In the genomic region with DNA sequence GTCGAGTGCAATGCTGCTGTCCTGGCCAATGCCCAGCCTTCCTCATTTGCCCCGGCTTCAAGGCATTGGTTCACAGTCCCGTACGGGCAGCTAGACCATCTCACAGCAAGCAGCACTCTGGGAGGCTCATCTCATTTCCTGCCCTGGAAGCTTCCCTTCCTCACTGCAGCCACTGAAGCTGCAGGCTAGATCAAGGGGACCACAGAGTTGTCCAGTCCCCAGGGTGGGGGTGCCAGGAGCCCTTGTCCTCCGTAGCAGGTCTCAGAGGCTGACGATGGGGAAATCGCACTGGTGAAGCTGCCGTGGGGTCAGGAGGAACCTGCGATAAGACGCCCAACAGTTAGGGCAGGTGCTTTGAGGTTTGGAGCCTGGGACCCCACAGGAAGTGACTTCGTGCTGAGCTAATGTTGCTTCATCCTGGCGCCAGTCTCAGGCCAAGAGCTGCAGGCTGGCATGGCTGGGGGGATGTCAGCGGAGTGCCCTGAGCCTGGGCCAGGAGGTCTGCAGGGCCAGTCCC, we compare ENCODE assay signal across 9 cellular contexts. TPM values are rescaled to one million over a fixed set of nuclear protein-coding genes. Genes with fewer than 3 reads are reported as not detected.
A peak's percentile ranks its signal among the peaks of the same experiment; 100 is the strongest.
DNase-seq lines count a peak whose midpoint lies in the region; ATAC-seq, FAIRE-seq and TF ChIP-seq lines count a peak whose summit lies in the region.
"Had no signal": no experiment of that assay in that cellular context is flagged by ENCODE, and none has a peak within 500 bp of the region (broad histone marks: within the 10 kb centered on the region; RNA-seq: fewer than 3 reads in every experiment).

A gene with protein sequence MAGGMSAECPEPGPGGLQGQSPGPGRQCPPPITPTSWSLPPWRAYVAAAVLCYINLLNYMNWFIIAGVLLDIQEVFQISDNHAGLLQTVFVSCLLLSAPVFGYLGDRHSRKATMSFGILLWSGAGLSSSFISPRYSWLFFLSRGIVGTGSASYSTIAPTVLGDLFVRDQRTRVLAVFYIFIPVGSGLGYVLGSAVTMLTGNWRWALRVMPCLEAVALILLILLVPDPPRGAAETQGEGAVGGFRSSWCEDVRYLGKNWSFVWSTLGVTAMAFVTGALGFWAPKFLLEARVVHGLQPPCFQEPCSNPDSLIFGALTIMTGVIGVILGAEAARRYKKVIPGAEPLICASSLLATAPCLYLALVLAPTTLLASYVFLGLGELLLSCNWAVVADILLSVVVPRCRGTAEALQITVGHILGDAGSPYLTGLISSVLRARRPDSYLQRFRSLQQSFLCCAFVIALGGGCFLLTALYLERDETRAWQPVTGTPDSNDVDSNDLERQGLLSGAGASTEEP (plus strand): TSS at position 426 of the 517 bp plus-strand sequence. CDS start 28 bp downstream, at position 454.

- H3K27me3 Mint-ChIP-seq in activated naive CD4-positive, alpha-beta T cell treated with anti-CD3 and anti-CD28 coated beads, Interleukin-2, amount 10 ng/mL, durations not matched to agents 7 days and 5 days = peaks cover 21% of the 10 kb centered on the region

- no peak for ATAC-seq in GM19328 (IDR thresholded peaks at IDR 0.05; ENCODE audit: unreplicated experiment)
- no peak for ATAC-seq in HG02884 (IDR thresholded peaks at IDR 0.05; ENCODE audit: unreplicated experiment)

- peaks cover 36% of the 10 kb centered on the region for H3K4me1 Mint-ChIP-seq in activated naive CD4-positive, alpha-beta T cell treated with anti-CD3 and anti-CD28 coated beads, Interleukin-2, amount 10 ng/mL, durations not matched to agents 7 days and 5 days

- DNase-seq in GM13976 (ENCODE audit: low spot score) = peak; percentile 38
- DNase-seq in SIG-M5 (lab: John Stamatoyannopoulos, UW) = peak; percentile 68
- peak; percentile 64 for DNase-seq in activated naive CD4-positive, alpha-beta T cell treated with anti-CD3 and anti-CD28 coated beads, Interleukin-2, amount 10 ng/mL, durations not matched to agents 7 days and 5 days
- DNase-seq in stimulated activated CD4-positive, alpha-beta T cell treated with anti-CD3 and anti-CD28 coated beads, Interleukin-2, amount 100 ng/mL, for 24 hours = peak; percentile 25 to 36
- no peak for DNase-seq in COLO829 (ENCODE audit: low spot score)
- no peak for DNase-seq in GM12892 (ENCODE audit: insufficient read length)
- DNase-seq: NCI-H526 had no signal

- in situ Hi-C loops in GM13976 (cut with MboI; ENCODE audit: low sequenced_read_pairs, unreplicated experiment) = loop anchor here (10.0 kb wide), 1 partner anchor 191 kb away; no protein-coding TSS in a partner anchor

- H3K9me3 Mint-ChIP-seq in activated naive CD4-positive, alpha-beta T cell treated with anti-CD3 and anti-CD28 coated beads, Interleukin-2, amount 10 ng/mL, durations not matched to agents 7 days and 5 days = no peaks in the 10 kb centered on the region

- peak within 1 kb of the TSS; percentile 74 for H3K27ac Mint-ChIP-seq in activated naive CD4-positive, alpha-beta T cell treated with anti-CD3 and anti-CD28 coated beads, Interleukin-2, amount 10 ng/mL, durations not matched to agents 7 days and 5 days

- peak within 1 kb of the TSS; percentile 65 for H3K4me3 Mint-ChIP-seq in activated naive CD4-positive, alpha-beta T cell treated with anti-CD3 and anti-CD28 coated beads, Interleukin-2, amount 10 ng/mL, durations not matched to agents 7 days and 5 days

- FAIRE-seq in GM12892 (lab: Jason Lieb, UNC) = no peak

- H3K36me3 Mint-ChIP-seq in activated naive CD4-positive, alpha-beta T cell treated with anti-CD3 and anti-CD28 coated beads, Interleukin-2, amount 10 ng/mL, durations not matched to agents 7 days and 5 days = peaks cover 2% of the 10 kb centered on the region

- TF ChIP-seq POLR2A in GM12892 (IDR thresholded peaks at IDR 0.05; ENCODE audit: low read depth, low read length) = no peak

- no peak for TF ChIP-seq CTCF in GM13976 (IDR thresholded peaks at IDR 0.05; ENCODE audit: borderline replicate concordance, control extremely low read depth, extremely low read depth, insufficient read depth, missing control alignments)

- CTCF ChIA-PET in activated naive CD4-positive, alpha-beta T cell treated with anti-CD3 and anti-CD28 coated beads, Interleukin-2, amount 10 ng/mL, durations not matched to agents 7 days and 5 days (lab: Charles Lee) = interaction anchor here (1.1 to 1.6 kb wide), 2 partner anchors 13 to 132 kb away, joined by 4 read pairs; no protein-coding TSS in a partner anchor

RNA-seq across cellular contexts. Expression of the gene that starts here (rescaled TPM):
- polyA plus RNA-seq in GM12892 (2012; ENCODE audit: missing spikeins) = 0.11 TPM

Comparison
In these comparisons a context has a peak if more than half of its experiments do, and no peak if none do; other contexts are left out.
1. DNase-seq: peak in GM13976 (single experiment), SIG-M5 (single experiment), activated naive CD4-positive, alpha-beta T cell treated with anti-CD3 and anti-CD28 coated beads, Interleukin-2, amount 10 ng/mL, durations not matched to agents 7 days and 5 days (single experiment) and stimulated activated CD4-positive, alpha-beta T cell treated with anti-CD3 and anti-CD28 coated beads, Interleukin-2, amount 100 ng/mL, for 24 hours (2 of 2); none in COLO829 (single experiment) and GM12892 (single experiment).